10 cellular contexts compared by ENCODE assay signal in genomic region chr12:57094194-57095160, GRCh38. TPM values are rescaled to one million over a fixed set of nuclear protein-coding genes. Genes with fewer than 3 reads are reported as not detected.
DNase-seq lines count a peak whose midpoint lies in the region; TF ChIP-seq lines count a peak whose summit lies in the region.
"Had no signal": no experiment of that assay in that cellular context is flagged by ENCODE, and none has a peak within 500 bp of the region (broad histone marks: within the 10 kb centered on the region; RNA-seq: fewer than 3 reads in every experiment).

No MANE protein-coding gene starts in this region.

- peaks cover 17% of the 10 kb centered on the region for H3F3A ChIP-seq in PC-9 (ENCODE audit: insufficient read depth, low read depth)

- H3K4me1 Mint-ChIP-seq in nephron = peaks cover 83% of the 10 kb centered on the region

- H3K4me1 ChIP-seq in BLaER1 treated with 17β-estradiol and CSF1 and Interleukin-3, amounts not matched to agents 10 nM and 100 nM = peaks cover 79 to 92% (median 88%) of the 10 kb centered on the region in 10 experiments
- peaks cover 59% of the 10 kb centered on the region for H3K4me1 ChIP-seq in Karpas-422 (ENCODE audit: low read length)
- peaks cover 21% of the 10 kb centered on the region for H3K4me1 ChIP-seq in effector memory CD4-positive, alpha-beta T cell (ENCODE audit: control insufficient read depth, insufficient read depth, low read length, poor library complexity, severe bottlenecking)
- no peaks in the 10 kb centered on the region for H3K4me1 ChIP-seq in PC-9 (replicated peaks; ENCODE audit: insufficient read depth)

- H4K20me1 ChIP-seq in BLaER1 treated with 17β-estradiol and CSF1 and Interleukin-3, amounts not matched to agents 10 nM and 100 nM = peaks cover 43 to 99% (median 94%) of the 10 kb centered on the region in 11 experiments
- no peaks in the 10 kb centered on the region for H4K20me1 ChIP-seq in Karpas-422 (ENCODE audit: insufficient read depth, low read depth, low read length)
- 0 out of 2 replicates have a peak, but pooled peaks cover 3% of the 10 kb centered on the region for H4K20me1 ChIP-seq in PC-9 (ENCODE audit: insufficient read depth)

- H3K27ac ChIP-seq in BLaER1 treated with 17β-estradiol and CSF1 and Interleukin-3, amounts not matched to agents 10 nM and 100 nM = peak overlapping the region; percentile 35 to 80 (median 62); a peak in 20 of 22 replicates
- H3K27ac ChIP-seq in Karpas-422 (ENCODE audit: low read length) (peak overlapping the region; percentile 83), PC-9 (no peak overlapping the region)
- peak overlapping the region; percentile 58 for H3K27ac ChIP-seq in effector memory CD4-positive, alpha-beta T cell (ENCODE audit: insufficient read depth, low read length, poor library complexity, severe bottlenecking)

- H3K9ac ChIP-seq in BLaER1 treated with 17β-estradiol and CSF1 and Interleukin-3, amounts not matched to agents 10 nM and 100 nM = peak overlapping the region; percentile 46 to 75 (median 61); a peak in 19 of 22 replicates
- H3K9ac ChIP-seq in Karpas-422 (ENCODE audit: low read length) = peak overlapping the region; percentile 68

- DNase-seq in Karpas-422 (no peak), NCI-H1417 treated with DMSO at 0.1 percent for 48 hours (lab: John Stamatoyannopoulos, UW) (no peak), OCI-M2 (lab: John Stamatoyannopoulos, UW; ENCODE audit: unreplicated experiment) (no peak), PC-9 (no peak), NCI-H2196 treated with DMSO at 0.1 percent for 48 hours (lab: John Stamatoyannopoulos, UW; ENCODE audit: unreplicated experiment) (no peak)
- DNase-seq in effector memory CD4-positive, alpha-beta T cell = no peak

- peak overlapping the region; percentile 47 to 82 (median 78) for H3K4me3 Mint-ChIP-seq in nephron

- TF ChIP-seq CTCF in nephron (IDR thresholded peaks at IDR 0.05; ENCODE audit: unreplicated experiment in 3 of 3) (no peak), PC-9 (conservative IDR thresholded peaks at IDR 0.05) (no peak)

- peaks cover 21% of the 10 kb centered on the region for H3K79me2 ChIP-seq in Karpas-422 (ENCODE audit: low read length)
- H3K79me2 ChIP-seq in PC-9 (ENCODE audit: low read depth) = no peaks in the 10 kb centered on the region

- no peaks in the 10 kb centered on the region for H3K9me2 ChIP-seq in Karpas-422 (replicated peaks; ENCODE audit: insufficient read depth, low read length)
- no peaks in the 10 kb centered on the region for H3K9me2 ChIP-seq in PC-9 (ENCODE audit: insufficient read depth)

- no peaks in the 10 kb centered on the region for H3K9me3 Mint-ChIP-seq in nephron

- CTCF ChIA-PET in PC-9 (lab: Charles Lee) = no interaction called here

- BruUV-seq in PC-9 (replicated peaks; lab: Mats Ljungman, UMichigan) = no TSS peak

- no peaks in the 10 kb centered on the region for H3K27me3 Mint-ChIP-seq in nephron (ENCODE audit: low read depth)

- H3K27me3 ChIP-seq in BLaER1 treated with 17β-estradiol and CSF1 and Interleukin-3, amounts not matched to agents 10 nM and 100 nM = no peaks in the 10 kb centered on the region
- no peaks in the 10 kb centered on the region for H3K27me3 ChIP-seq in Karpas-422 (ENCODE audit: low read length)
- no peaks in the 10 kb centered on the region for H3K27me3 ChIP-seq in effector memory CD4-positive, alpha-beta T cell (replicated peaks; ENCODE audit: control insufficient read depth, insufficient read depth, low read length, poor library complexity, severe bottlenecking)
- H3K27me3 ChIP-seq in PC-9 (ENCODE audit: insufficient read depth, low read depth) = no peaks in the 10 kb centered on the region

- peak overlapping the region; percentile 92 to 95 (median 95) for H3K27ac Mint-ChIP-seq in nephron

- POLR2A ChIA-PET in PC-9 (lab: Charles Lee; ENCODE audit: unreplicated experiment) = interaction anchor here (1.6 kb wide), 1 partner anchor 18 kb away, joined by 6 read pairs; no protein-coding TSS in a partner anchor

- peak overlapping the region; percentile 57 to 99 (median 88); a peak in 21 of 22 replicates for H3K4me2 ChIP-seq in BLaER1 treated with 17β-estradiol and CSF1 and Interleukin-3, amounts not matched to agents 10 nM and 100 nM
- peak overlapping the region; percentile 60 for H3K4me2 ChIP-seq in Karpas-422 (ENCODE audit: low read depth, low read length, poor library complexity, severe bottlenecking)
- no peak overlapping the region for H3K4me2 ChIP-seq in PC-9

- no peaks in the 10 kb centered on the region for H3K9me3 ChIP-seq in BLaER1 treated with 17β-estradiol and CSF1 and Interleukin-3, amounts not matched to agents 10 nM and 100 nM (replicated peaks in 1 of 11)
- H3K9me3 ChIP-seq in Karpas-422 (ENCODE audit: low read length) (no peaks in the 10 kb centered on the region), PC-9 (ENCODE audit: insufficient read depth, low read depth) (no peaks in the 10 kb centered on the region)
- H3K9me3 ChIP-seq in effector memory CD4-positive, alpha-beta T cell (ENCODE audit: control insufficient read depth, low read length) = no peaks in the 10 kb centered on the region

- H3K36me3 ChIP-seq in BLaER1 treated with 17β-estradiol and CSF1 and Interleukin-3, amounts not matched to agents 10 nM and 100 nM = peaks cover 81 to 89% (median 86%) of the 10 kb centered on the region in 11 experiments
- H3K36me3 ChIP-seq in Karpas-422 (ENCODE audit: insufficient read depth, low read length) (peaks cover 35% of the 10 kb centered on the region; the same call in 1 of the 2 replicates), PC-9 (ENCODE audit: low read depth) (peaks cover 2% of the 10 kb centered on the region; the same call in 1 of the 2 replicates)
- H3K36me3 ChIP-seq in effector memory CD4-positive, alpha-beta T cell (ENCODE audit: control insufficient read depth, insufficient read depth, low read length) = peaks cover 45% of the 10 kb centered on the region

- H2AFZ ChIP-seq in Karpas-422 (ENCODE audit: low read length) (no peak overlapping the region), PC-9 (no peak overlapping the region)

- H3K4me3 ChIP-seq in BLaER1 treated with 17β-estradiol and CSF1 and Interleukin-3, amounts not matched to agents 10 nM and 100 nM = peak overlapping the region in 5 of 10 experiments; percentile 5 to 60 (median 25); a peak in 5 of 20 replicates
- H3K4me3 ChIP-seq in Karpas-422 (ENCODE audit: low read length) = peak overlapping the region; percentile 39; the same call in 1 of the 2 replicates
- H3K4me3 ChIP-seq in effector memory CD4-positive, alpha-beta T cell (ENCODE audit: insufficient read depth, low read depth, low read length, poor library complexity, severe bottlenecking) = no peak overlapping the region
- H3K4me3 ChIP-seq in PC-9 = no peak overlapping the region

- intact Hi-C loops in PC-9 (cut with micrococcal nuclease; ENCODE audit: unreplicated experiment) = no loop called here

- peaks cover 78% of the 10 kb centered on the region for H3K36me3 Mint-ChIP-seq in nephron (ENCODE audit: low read depth)

RNA-seq across cellular contexts. Expression of gene NAB2, which starts 5.6 kb away (rescaled TPM):
- total RNA-seq in Karpas-422 (2014; rRNA removed; shearing (Covaris generic); ENCODE audit: low replicate concordance) = 19.4 and 38.0 TPM in 2 replicates
- total RNA-seq in PC-9 (2021) = 13.8 and 20.2 TPM in 2 replicates

RNA-seq across cellular contexts. Expression of gene NEMP1, which starts 15.9 kb away (rescaled TPM):
- total RNA-seq in Karpas-422 (2014; rRNA removed; shearing (Covaris generic); ENCODE audit: low replicate concordance) = 34.2 and 59.6 TPM in 2 replicates
- total RNA-seq in PC-9 (2021) = 28.9 and 36.6 TPM in 2 replicates

RNA-seq across cellular contexts. Expression of gene STAT6, which starts 16.7 kb away (rescaled TPM):
- total RNA-seq in Karpas-422 (2014; rRNA removed; shearing (Covaris generic); ENCODE audit: low replicate concordance) = 116 and 140 TPM in 2 replicates
- 112 and 122 TPM in 2 replicates for total RNA-seq in PC-9 (2021)

RNA-seq across cellular contexts. Expression of gene LRP1, which starts 33.8 kb away (rescaled TPM):
- total RNA-seq in Karpas-422 (2014; rRNA removed; shearing (Covaris generic); ENCODE audit: low replicate concordance) = 0.56 and 3.1 TPM in 2 replicates
- total RNA-seq in PC-9 (2021) = 51.4 and 70.1 TPM in 2 replicates

RNA-seq across cellular contexts. Expression of gene MYO1A, which starts 44.5 kb away (rescaled TPM):
- total RNA-seq in Karpas-422 (2014; rRNA removed; shearing (Covaris generic); ENCODE audit: low replicate concordance) = 0.11 and 3.8 TPM in 2 replicates
- not detected in 2 replicates for total RNA-seq in PC-9 (2021)
- total RNA-seq: Daoy, renal cortical epithelial cell had no signal
